8 cellular contexts compared by ENCODE assay signal in the genomic region with DNA sequence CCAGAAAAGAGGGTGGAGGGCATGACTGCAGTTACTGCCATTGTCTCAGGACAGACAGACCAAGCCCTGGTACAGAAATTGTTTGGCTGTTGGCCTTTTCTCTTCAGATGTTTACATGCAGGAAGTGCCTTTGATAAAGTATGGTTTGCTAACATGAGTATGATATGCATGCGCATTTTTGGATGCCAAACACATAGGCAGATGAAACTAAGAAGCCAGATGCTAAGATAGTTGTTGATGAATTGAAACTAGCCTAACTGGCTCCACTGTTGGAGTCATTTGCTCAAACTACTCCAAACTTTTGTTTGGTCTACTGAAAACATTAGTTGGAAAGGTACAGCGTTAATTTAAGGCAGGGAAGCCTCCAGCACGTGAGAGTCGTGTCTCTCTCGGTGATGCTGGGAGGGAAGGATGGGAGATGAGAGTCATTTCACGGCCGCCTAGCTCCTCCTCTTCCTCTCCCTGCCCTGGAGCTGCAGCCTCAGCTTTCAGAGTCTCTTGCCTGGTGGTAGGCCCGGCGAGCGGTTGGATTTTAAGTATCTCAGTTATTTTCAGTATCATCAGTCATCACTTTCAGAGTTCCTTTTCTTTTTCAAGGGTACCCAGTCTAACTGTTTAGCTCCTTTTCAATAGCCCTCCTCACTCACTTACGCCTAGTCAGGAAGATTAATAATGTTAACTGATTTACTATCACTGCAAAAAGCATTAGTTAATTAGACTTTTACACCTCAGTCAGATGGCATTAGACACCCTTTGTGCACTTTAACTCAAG. TPM values are rescaled to one million over a fixed set of nuclear protein-coding genes. Genes with fewer than 3 reads are reported as not detected.
DNase-seq lines count a peak whose midpoint lies in the region; ATAC-seq and TF ChIP-seq lines count a peak whose summit lies in the region.

No MANE protein-coding gene starts in this region.

- intact Hi-C loops in activated CD4-positive, alpha-beta T cell treated with anti-CD3 and anti-CD28 coated beads for 36 hours (cut with DNase I, micrococcal nuclease), result loop anchor here (1.0 to 10.0 kb wide), 7 partner anchors 11 to 457 kb away; partner anchors contain the start of gene SNRNP48 (in 1 of the 2)
- intact Hi-C loops in testis (cut with DNase I; ENCODE audit: low total_unique reads), result no loop called here

- no peaks in the 10 kb centered on the region for H3K27me3 Mint-ChIP-seq in activated CD4-positive, alpha-beta T cell treated with anti-CD3 and anti-CD28 coated beads for 36 hours
- no peaks in the 10 kb centered on the region for H3K27me3 Mint-ChIP-seq in naive B cell

- peak; percentile 63 for DNase-seq in ELF-1 (ENCODE audit: low read depth, low spot score)
- peak; percentile 78 for DNase-seq in LHCN-M2 (ENCODE audit: low read depth)
- DNase-seq in activated CD4-positive, alpha-beta T cell treated with anti-CD3 and anti-CD28 coated beads for 36 hours, result peak; percentile 85
- DNase-seq in effector memory CD4-positive, alpha-beta T cell, result peak; percentile 27 to 47 (median 35)
- peak; percentile 22 for DNase-seq in naive B cell
- peak; percentile 65 for DNase-seq in testis
- no peak for DNase-seq in HK-2 (ENCODE audit: unreplicated experiment)

- H3K4me1 Mint-ChIP-seq in activated CD4-positive, alpha-beta T cell treated with anti-CD3 and anti-CD28 coated beads for 36 hours, result peaks cover 79% of the 10 kb centered on the region
- peaks cover 31 to 60% (median 40%) of the 10 kb centered on the region in 3 donors for H3K4me1 Mint-ChIP-seq in naive B cell

- peak overlapping the region; percentile 62 for H3K4me3 Mint-ChIP-seq in activated CD4-positive, alpha-beta T cell treated with anti-CD3 and anti-CD28 coated beads for 36 hours
- H3K4me3 Mint-ChIP-seq in naive B cell, result peak overlapping the region; percentile 73 to 93 (median 88)

- no peak for TF ChIP-seq POLR2A in testis (IDR thresholded peaks at IDR 0.05)

- H3K27me3 ChIP-seq in effector memory CD4-positive, alpha-beta T cell (replicated peaks; ENCODE audit: control insufficient read depth, insufficient read depth, low read length, poor library complexity, severe bottlenecking), result no peaks in the 10 kb centered on the region
- H3K27me3 ChIP-seq in testis, result no peaks in the 10 kb centered on the region

- ATAC-seq in GM21723 (IDR thresholded peaks at IDR 0.05; ENCODE audit: unreplicated experiment) (peak; percentile 39), naive B cell (ENCODE audit: low read depth in 2 of 2) (peak; percentile 8 to 16)
- ATAC-seq in activated CD4-positive, alpha-beta T cell treated with anti-CD3 and anti-CD28 coated beads for 36 hours, result peak; percentile 80

- H3K27ac Mint-ChIP-seq in activated CD4-positive, alpha-beta T cell treated with anti-CD3 and anti-CD28 coated beads for 36 hours, result peak overlapping the region; percentile 97
- H3K27ac Mint-ChIP-seq in naive B cell, result peak overlapping the region; percentile 90 to 99 (median 97)

- peak overlapping the region; percentile 77 for H3K27ac ChIP-seq in effector memory CD4-positive, alpha-beta T cell (ENCODE audit: insufficient read depth, low read length, poor library complexity, severe bottlenecking)
- H3K27ac ChIP-seq in testis, result peak overlapping the region; percentile 42 to 57

- peaks cover 2% of the 10 kb centered on the region for H3K36me3 Mint-ChIP-seq in activated CD4-positive, alpha-beta T cell treated with anti-CD3 and anti-CD28 coated beads for 36 hours (ENCODE audit: low read depth)
- no peaks in the 10 kb centered on the region for H3K36me3 Mint-ChIP-seq in naive B cell

- no peaks in the 10 kb centered on the region for H3K36me3 ChIP-seq in effector memory CD4-positive, alpha-beta T cell (ENCODE audit: control insufficient read depth, insufficient read depth, low read length)
- no peaks in the 10 kb centered on the region for H3K36me3 ChIP-seq in testis (ENCODE audit: low read depth, missing control alignments)

- WGBS in testis, 2 donors, result 28 to 38% methylated on average over 11 of the region's 11 CpGs

- H3K4me1 ChIP-seq in effector memory CD4-positive, alpha-beta T cell (ENCODE audit: control insufficient read depth, insufficient read depth, low read length, poor library complexity, severe bottlenecking), result peaks cover 24% of the 10 kb centered on the region
- peaks cover 37% of the 10 kb centered on the region for H3K4me1 ChIP-seq in testis

- no peak for TF ChIP-seq CTCF in testis (IDR thresholded peaks at IDR 0.05)

- no peaks in the 10 kb centered on the region for H3K9me3 Mint-ChIP-seq in activated CD4-positive, alpha-beta T cell treated with anti-CD3 and anti-CD28 coated beads for 36 hours (ENCODE audit: low read depth)
- H3K9me3 Mint-ChIP-seq in naive B cell, result no peaks in the 10 kb centered on the region

- H3K9me3 ChIP-seq in effector memory CD4-positive, alpha-beta T cell (ENCODE audit: control insufficient read depth, low read length), result no peaks in the 10 kb centered on the region
- no peaks in the 10 kb centered on the region for H3K9me3 ChIP-seq in testis

- CTCF ChIA-PET in activated CD4-positive, alpha-beta T cell treated with anti-CD3 and anti-CD28 coated beads for 36 hours (lab: Charles Lee), result interaction anchor here (0.9 to 1.7 kb wide), 7 partner anchors 9 to 351 kb away, joined by 3 to 8 read pairs (median 5); no protein-coding TSS in a partner anchor

- peak overlapping the region; percentile 23 for H3K4me3 ChIP-seq in effector memory CD4-positive, alpha-beta T cell (ENCODE audit: insufficient read depth, low read depth, low read length, poor library complexity, severe bottlenecking)
- no peak overlapping the region for H3K4me3 ChIP-seq in testis

- POLR2A ChIA-PET in activated CD4-positive, alpha-beta T cell treated with anti-CD3 and anti-CD28 coated beads for 36 hours (lab: Charles Lee), result interaction anchor here (0.5 to 1.8 kb wide), 7 partner anchors 11 to 481 kb away, joined by 4 to 8 read pairs (median 5); no protein-coding TSS in a partner anchor

RNA-seq across cellular contexts. Expression of gene RREB1, which starts 29.8 kb away (rescaled TPM):
- total RNA-seq in LHCN-M2 (2014; rRNA removed) (9.9 and 11.5 TPM in 2 replicates), testis (10 to 100 TPM; 75.0 to 79.2 TPM)
- 5.4 TPM for polyA plus RNA-seq in LHCN-M2 (2012)
- 10 to 100 TPM; 14.7 to 18.1 TPM for total RNA-seq in activated CD4-positive, alpha-beta T cell treated with anti-CD3 and anti-CD28 coated beads for 36 hours
- polyA plus RNA-seq in naive B cell (ENCODE audit: low read depth in 6 of 6) (1 to 10 TPM; 1.5 to 9.9 (median 5.2) TPM), testis (ENCODE audit: insufficient read depth, low read depth, low replicate concordance) (30.0 TPM)

Comparison
In these comparisons a context has a peak if more than half of its experiments do, and no peak if none do; other contexts are left out.
1. ATAC-seq: peak in every context shown above with its lines; median percentile 80 in activated CD4-positive, alpha-beta T cell treated with anti-CD3 and anti-CD28 coated beads for 36 hours; 39 in GM21723; 12 in naive B cell.